ENCODE assay signal across 28 cellular contexts in the genomic region with DNA sequence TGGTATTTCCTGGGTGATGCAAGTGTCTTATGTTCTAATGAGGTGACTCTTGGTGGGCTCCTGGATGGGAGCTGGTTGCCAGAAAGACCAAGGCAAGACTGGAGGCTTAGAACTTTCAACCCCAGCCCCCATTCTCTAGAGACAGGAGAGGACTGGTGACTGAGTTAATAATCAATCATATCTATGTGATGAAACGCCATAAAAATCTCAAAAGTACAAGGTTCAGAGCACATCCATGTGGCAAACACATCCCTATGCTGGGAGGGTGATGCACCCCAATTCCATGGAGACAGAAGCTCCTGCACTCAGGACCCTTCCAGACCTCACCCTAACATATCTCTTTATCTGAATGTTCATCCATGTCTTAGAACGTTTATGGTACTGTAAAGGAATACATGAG.
"Had no signal": no experiment of that assay in that cellular context is flagged by ENCODE, and none has a peak within 500 bp of the region (broad histone marks: within the 10 kb centered on the region; RNA-seq: fewer than 3 reads in every experiment).

No MANE protein-coding gene starts in this region.

- H3K27me3 ChIP-seq: neural progenitor cell, ovary, spleen, suprapubic skin, testis, tibial artery, transverse colon, upper lobe of right lung, uterus had no signal

- H3K4me3 ChIP-seq: neural progenitor cell, ovary, psoas muscle, skin epidermis, smooth muscle cell, spleen, suprapubic skin, testis, tibial artery, transverse colon, upper lobe of right lung, uterus had no signal

- ATAC-seq: natural killer cell; psoas muscle; sciatic nerve; stimulated activated memory B cell treated with anti-CD40 and anti-IgM and Interleukin-4, amounts not matched to agents 10 μg/mL and 1 μg/mL and 100 μg/mL, for 72 hours; stimulated activated naive CD8-positive, alpha-beta T cell treated with anti-CD3 and anti-CD28 coated beads, Interleukin-15, amount 100 ng/mL, for 72 hours; stimulated activated naive CD8-positive, alpha-beta T cell treated with anti-CD3 and anti-CD28 coated beads, Interleukin-15, Interleukin-2, amounts not matched to agents 100 U/mL and 50 U/mL, for 24 hours; upper lobe of right lung had no signal

- H3K27ac ChIP-seq: neural progenitor cell, ovary, parathyroid adenoma, psoas muscle, skin epidermis, spleen, suprapubic skin, testis, tibial artery, transverse colon, upper lobe of right lung, uterus had no signal

- DNase-seq: natural killer cell; occipital lobe; ovary; posterior cingulate gyrus; psoas muscle; right cardiac atrium; spleen; stimulated activated CD4-positive, alpha-beta T cell treated with anti-CD3 and anti-CD28 coated beads, Interleukin-12 subunit alpha, Interleukin-12 subunit beta, amount 100 ng/mL, for 4 hours; stimulated activated CD4-positive, alpha-beta T cell treated with anti-CD3 and anti-CD28 coated beads, Interleukin-1b, Interleukin-23, amount 100 ng/mL, for 48 hours; stimulated activated CD4-positive, alpha-beta T cell treated with anti-CD3 and anti-CD28 coated beads, Interleukin-4, amount 100 ng/mL, for 1 hour; stimulated activated CD4-positive, alpha-beta T cell treated with anti-CD3 and anti-CD28 coated beads, Interleukin-4, amount 100 ng/mL, for 4 hours; stimulated activated CD8-positive, alpha-beta memory T cell treated with anti-CD3 and anti-CD28 coated beads, Interleukin-4, amount 100 ng/mL, for 48 hours; stimulated activated naive CD4-positive, alpha-beta T cell; stimulated activated naive CD8-positive, alpha-beta T cell treated with anti-CD3 and anti-CD28 coated beads, Interleukin-15, amount 100 ng/mL, for 72 hours; stimulated activated naive CD8-positive, alpha-beta T cell treated with anti-CD3 and anti-CD28 coated beads, Interleukin-15, Interleukin-2, amounts not matched to agents 100 U/mL and 50 U/mL, for 24 hours; substantia nigra; testis; tibial artery; transverse colon; upper lobe of right lung; uterus had no signal

- H3K36me3 ChIP-seq: neural progenitor cell, ovary, spleen, suprapubic skin, tibial artery, transverse colon, upper lobe of right lung, uterus had no signal

- H3K9me3 ChIP-seq: ovary, psoas muscle, suprapubic skin, testis, tibial artery, transverse colon, upper lobe of right lung, uterus had no signal

- H3K4me1 ChIP-seq: neural progenitor cell, parathyroid adenoma, psoas muscle, spleen, suprapubic skin, testis, tibial artery, transverse colon, upper lobe of right lung, uterus had no signal
